9 cellular contexts compared by ENCODE assay signal in the genomic region with DNA sequence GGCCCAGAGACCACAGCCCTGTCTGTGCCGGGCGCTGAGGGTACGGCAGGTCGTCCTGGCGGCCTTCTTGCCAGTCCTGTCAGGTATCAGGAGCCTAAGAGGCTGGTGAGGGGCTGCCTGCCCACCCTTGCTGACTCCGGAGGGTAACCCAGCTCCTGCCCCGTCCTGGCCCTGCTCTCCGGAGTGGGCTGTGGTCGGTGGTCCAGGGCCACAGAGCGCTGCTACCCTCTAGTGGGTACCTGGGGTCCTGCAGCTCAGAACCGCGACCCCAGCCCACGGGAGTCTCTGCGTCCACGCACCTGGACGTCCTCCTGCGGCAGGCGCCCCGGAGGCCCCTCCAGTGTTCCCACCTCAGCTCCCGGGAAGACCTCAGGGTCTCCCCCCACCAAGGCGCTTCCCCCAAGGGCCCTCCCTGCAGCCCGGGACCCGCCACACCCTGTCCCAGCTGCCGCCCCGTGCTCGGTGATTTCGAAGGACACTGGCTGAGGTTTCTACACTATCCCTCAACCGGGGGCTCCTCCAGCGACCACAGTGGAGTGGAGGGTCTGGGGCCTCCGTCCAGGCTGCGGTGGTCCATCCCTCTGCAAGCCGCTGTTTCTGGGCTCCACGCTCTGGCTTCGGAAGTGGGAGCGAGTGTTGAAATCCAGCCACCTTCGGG.
DNase-seq lines count a peak whose midpoint lies in the region; ATAC-seq and TF ChIP-seq lines count a peak whose summit lies in the region.
"Had no signal": no experiment of that assay in that cellular context is flagged by ENCODE, and none has a peak within 500 bp of the region (broad histone marks: within the 10 kb centered on the region; RNA-seq: fewer than 3 reads in every experiment).

No MANE protein-coding gene starts in this region.

- H3K9me3 ChIP-seq in BE2C: no peaks in the 10 kb centered on the region

- H3F3A ChIP-seq in GM23338 (replicated peaks; ENCODE audit: low read depth): no peaks in the 10 kb centered on the region

- H3K4me2 ChIP-seq in GM23338: no peak overlapping the region

- H3K4me3 ChIP-seq in BE2C (ENCODE audit: low read depth, low read length): no peak overlapping the region
- no peak overlapping the region for H3K4me3 ChIP-seq in GM23338

- no peaks in the 10 kb centered on the region for H3K36me3 Mint-ChIP-seq in GM23338 (ENCODE audit: low read depth)
- H3K36me3 Mint-ChIP-seq in activated naive CD4-positive, alpha-beta T cell treated with anti-CD3 and anti-CD28 coated beads, Interleukin-2, amount 10 ng/mL, durations not matched to agents 7 days and 5 days: no peaks in the 10 kb centered on the region

- no peaks in the 10 kb centered on the region for H3K9me2 ChIP-seq in GM23338 (ENCODE audit: insufficient read depth)

- H3K9me3 Mint-ChIP-seq in GM23338: no peaks in the 10 kb centered on the region
- H3K9me3 Mint-ChIP-seq in activated naive CD4-positive, alpha-beta T cell treated with anti-CD3 and anti-CD28 coated beads, Interleukin-2, amount 10 ng/mL, durations not matched to agents 7 days and 5 days: peaks cover 5% of the 10 kb centered on the region

- H3K4me1 ChIP-seq in BE2C: no peaks in the 10 kb centered on the region
- H3K4me1 ChIP-seq in GM23338 (ENCODE audit: insufficient read depth): no peaks in the 10 kb centered on the region

- no peaks in the 10 kb centered on the region for H4K20me1 ChIP-seq in GM23338 (replicated peaks; ENCODE audit: insufficient read depth)

- no peak overlapping the region for H3K4me3 Mint-ChIP-seq in GM23338
- no peak overlapping the region for H3K4me3 Mint-ChIP-seq in activated naive CD4-positive, alpha-beta T cell treated with anti-CD3 and anti-CD28 coated beads, Interleukin-2, amount 10 ng/mL, durations not matched to agents 7 days and 5 days

- H3K79me2 ChIP-seq in GM23338 (replicated peaks; ENCODE audit: insufficient read depth): no peaks in the 10 kb centered on the region

- ATAC-seq in GM23338: peak; percentile 71

- H3K27ac ChIP-seq in GM23338 (ENCODE audit: low read depth): no peak overlapping the region
- H3K27ac ChIP-seq: epithelial cell of prostate had no signal

- TF ChIP-seq CTCF in BE2C (IDR thresholded peaks at IDR 0.05; ENCODE audit: low read depth, low read length) (peak; percentile 68), GM23338 (conservative IDR thresholded peaks at IDR 0.05; ENCODE audit: low read depth in 2 of 2) (peak; percentile 65 to 86)

- H3K27ac Mint-ChIP-seq in GM23338: no peak overlapping the region
- no peak overlapping the region for H3K27ac Mint-ChIP-seq in activated naive CD4-positive, alpha-beta T cell treated with anti-CD3 and anti-CD28 coated beads, Interleukin-2, amount 10 ng/mL, durations not matched to agents 7 days and 5 days

- H2AFZ ChIP-seq in GM23338: no peak overlapping the region

- H3K36me3 ChIP-seq in BE2C (no peaks in the 10 kb centered on the region), GM23338 (ENCODE audit: insufficient read depth) (no peaks in the 10 kb centered on the region)

- H3K27me3 ChIP-seq in BE2C (peaks cover 31% of the 10 kb centered on the region), GM23338 (ENCODE audit: insufficient read depth) (peaks cover 18% of the 10 kb centered on the region)

- CTCF ChIA-PET in activated naive CD4-positive, alpha-beta T cell treated with anti-CD3 and anti-CD28 coated beads, Interleukin-2, amount 10 ng/mL, durations not matched to agents 7 days and 5 days (lab: Charles Lee): interaction anchor here (0.7 to 7.2 kb wide), 21 partner anchors 9 to 262 kb away, joined by 3 to 77 read pairs (median 4); no protein-coding TSS in a partner anchor

- intact Hi-C loops in posterior cingulate gyrus (cut with DNase I): loop anchor here (10.0 kb wide), 1 partner anchor 259 kb away; no protein-coding TSS in a partner anchor

- no peaks in the 10 kb centered on the region; the same call in 2 of the 3 replicates for H3K4me1 Mint-ChIP-seq in GM23338
- peaks cover 4% of the 10 kb centered on the region for H3K4me1 Mint-ChIP-seq in activated naive CD4-positive, alpha-beta T cell treated with anti-CD3 and anti-CD28 coated beads, Interleukin-2, amount 10 ng/mL, durations not matched to agents 7 days and 5 days

- peaks cover 32% of the 10 kb centered on the region for H3K27me3 Mint-ChIP-seq in GM23338 (ENCODE audit: insufficient read depth, low read depth, poor library complexity)
- peaks cover 15% of the 10 kb centered on the region for H3K27me3 Mint-ChIP-seq in activated naive CD4-positive, alpha-beta T cell treated with anti-CD3 and anti-CD28 coated beads, Interleukin-2, amount 10 ng/mL, durations not matched to agents 7 days and 5 days

- DNase-seq in BE2C: peak; percentile 56
- peak; percentile 67 for DNase-seq in GM23338 (ENCODE audit: low spot score)
- peak; percentile 40 for DNase-seq in activated naive CD4-positive, alpha-beta T cell treated with anti-CD3 and anti-CD28 coated beads, Interleukin-2, amount 10 ng/mL, durations not matched to agents 7 days and 5 days
- peak; percentile 76 for DNase-seq in left kidney (ENCODE audit: low read depth, low spot score)
- no peak for DNase-seq in GM03348 (ENCODE audit: low spot score)
- DNase-seq in COR-L47 (lab: John Stamatoyannopoulos, UW): no peak
- no peak for DNase-seq in AG08395 (ENCODE audit: low spot score)
- DNase-seq in posterior cingulate gyrus: no peak

TF ChIP-seq in GM23338, 12 proteins besides CTCF, POLR2A, EP300 and RAD21 (continues in another document):
- TF ChIP-seq JUNB (IDR thresholded peaks at IDR 0.05; ENCODE audit: unreplicated experiment): no peak
- no peak for TF ChIP-seq EZH2phosphoT487 (IDR thresholded peaks at IDR 0.05; ENCODE audit: unreplicated experiment)
- no peak for TF ChIP-seq CREB1 (CRISPR knock-in tag; IDR thresholded peaks at IDR 0.05; ENCODE audit: low read depth)
- TF ChIP-seq, protein P1, sequence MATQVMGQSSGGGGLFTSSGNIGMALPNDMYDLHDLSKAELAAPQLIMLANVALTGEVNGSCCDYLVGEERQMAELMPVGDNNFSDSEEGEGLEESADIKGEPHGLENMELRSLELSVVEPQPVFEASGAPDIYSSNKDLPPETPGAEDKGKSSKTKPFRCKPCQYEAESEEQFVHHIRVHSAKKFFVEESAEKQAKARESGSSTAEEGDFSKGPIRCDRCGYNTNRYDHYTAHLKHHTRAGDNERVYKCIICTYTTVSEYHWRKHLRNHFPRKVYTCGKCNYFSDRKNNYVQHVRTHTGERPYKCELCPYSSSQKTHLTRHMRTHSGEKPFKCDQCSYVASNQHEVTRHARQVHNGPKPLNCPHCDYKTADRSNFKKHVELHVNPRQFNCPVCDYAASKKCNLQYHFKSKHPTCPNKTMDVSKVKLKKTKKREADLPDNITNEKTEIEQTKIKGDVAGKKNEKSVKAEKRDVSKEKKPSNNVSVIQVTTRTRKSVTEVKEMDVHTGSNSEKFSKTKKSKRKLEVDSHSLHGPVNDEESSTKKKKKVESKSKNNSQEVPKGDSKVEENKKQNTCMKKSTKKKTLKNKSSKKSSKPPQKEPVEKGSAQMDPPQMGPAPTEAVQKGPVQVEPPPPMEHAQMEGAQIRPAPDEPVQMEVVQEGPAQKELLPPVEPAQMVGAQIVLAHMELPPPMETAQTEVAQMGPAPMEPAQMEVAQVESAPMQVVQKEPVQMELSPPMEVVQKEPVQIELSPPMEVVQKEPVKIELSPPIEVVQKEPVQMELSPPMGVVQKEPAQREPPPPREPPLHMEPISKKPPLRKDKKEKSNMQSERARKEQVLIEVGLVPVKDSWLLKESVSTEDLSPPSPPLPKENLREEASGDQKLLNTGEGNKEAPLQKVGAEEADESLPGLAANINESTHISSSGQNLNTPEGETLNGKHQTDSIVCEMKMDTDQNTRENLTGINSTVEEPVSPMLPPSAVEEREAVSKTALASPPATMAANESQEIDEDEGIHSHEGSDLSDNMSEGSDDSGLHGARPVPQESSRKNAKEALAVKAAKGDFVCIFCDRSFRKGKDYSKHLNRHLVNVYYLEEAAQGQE (IDR thresholded peaks at IDR 0.05; ENCODE audit: unreplicated experiment): no peak
- TF ChIP-seq ZNF114 (CRISPR knock-in tag; IDR thresholded peaks at IDR 0.05): no peak

Comparison
In these comparisons a context has a peak if more than half of its experiments do, and no peak if none do; other contexts are left out.
1. DNase-seq: peak in BE2C (single experiment), GM23338 (single experiment), activated naive CD4-positive, alpha-beta T cell treated with anti-CD3 and anti-CD28 coated beads, Interleukin-2, amount 10 ng/mL, durations not matched to agents 7 days and 5 days (single experiment) and left kidney (single experiment); none in GM03348 (single experiment), COR-L47 (single experiment), AG08395 (single experiment) and posterior cingulate gyrus (0 of 10).